28 cellular contexts compared by ENCODE assay signal in the genomic region with DNA sequence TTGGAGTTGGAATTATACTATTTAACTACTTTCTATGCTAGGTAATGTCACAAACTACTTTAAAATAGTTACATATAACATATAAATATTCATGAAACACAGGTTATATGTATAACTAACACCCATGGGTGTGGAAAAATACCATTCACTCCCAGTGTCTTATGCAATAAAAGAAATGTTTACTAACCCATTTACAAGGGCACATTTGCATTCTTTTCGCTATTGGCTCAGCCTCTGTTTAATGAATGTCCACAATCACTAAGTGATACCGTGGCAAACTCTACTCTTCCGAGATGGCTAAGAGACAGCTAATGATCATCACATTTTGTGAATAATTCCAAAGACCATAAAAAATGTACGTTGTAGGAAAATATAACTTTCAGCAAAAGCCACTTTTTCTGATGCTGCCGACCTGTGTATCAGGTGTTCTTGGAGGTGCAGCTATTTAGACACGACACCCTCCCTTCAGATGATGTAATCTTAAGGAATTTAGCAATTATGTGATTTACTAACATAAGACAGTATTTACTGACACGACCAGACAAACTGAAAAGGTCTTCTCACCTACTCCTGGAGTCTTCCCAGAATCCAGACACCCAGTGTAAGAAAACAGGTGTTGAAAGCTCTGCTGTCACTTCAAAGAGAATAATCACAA.
DNase-seq lines count a peak whose midpoint lies in the region; ATAC-seq and TF ChIP-seq lines count a peak whose summit lies in the region.
"Had no signal": no experiment of that assay in that cellular context is flagged by ENCODE, and none has a peak within 500 bp of the region (broad histone marks: within the 10 kb centered on the region; RNA-seq: fewer than 3 reads in every experiment).

No MANE protein-coding gene starts in this region.

- no peak overlapping the region for H3K4me3 Mint-ChIP-seq in GM23338
- H3K4me3 Mint-ChIP-seq: activated CD4-positive, alpha-beta memory T cell treated with anti-CD3 and anti-CD28 coated beads for 36 hours; activated naive CD4-positive, alpha-beta T cell treated with anti-CD3 and anti-CD28 coated beads, Interleukin-2, amount 50 U/mL, for 24 hours; brain; memory B cell; nephron progenitor cell; stimulated activated effector memory CD8-positive, alpha-beta T cell treated with anti-CD3 and anti-CD28 coated beads, Interleukin-12 subunit alpha, Interleukin-12 subunit beta, amount 100 ng/mL, for 72 hours; T-helper 1 cell treated with Interleukin-12 subunit alpha and Interleukin-12 subunit beta and Interleukin-4 antibody, amounts not matched to agents 30 μg/mL and 1 μg/mL, for 36 hours had no signal

- no peak overlapping the region for H3K9ac ChIP-seq in Karpas-422 (ENCODE audit: low read length)
- H3K9ac ChIP-seq: BLaER1 treated with 17β-estradiol and CSF1 and Interleukin-3, amounts not matched to agents 10 nM and 100 nM; SK-N-SH had no signal

- H3K27me3 ChIP-seq in GM23338 (ENCODE audit: insufficient read depth): no peaks in the 10 kb centered on the region
- H3K27me3 ChIP-seq in Karpas-422 (ENCODE audit: low read length): no peaks in the 10 kb centered on the region
- H3K27me3 ChIP-seq in lower lobe of right lung (ENCODE audit: low read depth): no peaks in the 10 kb centered on the region
- H3K27me3 ChIP-seq: BLaER1 treated with 17β-estradiol and CSF1 and Interleukin-3, amounts not matched to agents 10 nM and 100 nM; gastroesophageal sphincter; tibial nerve had no signal

- peaks cover 42% of the 10 kb centered on the region for H3K36me3 Mint-ChIP-seq in GM23338 (ENCODE audit: low read depth)
- H3K36me3 Mint-ChIP-seq: activated CD4-positive, alpha-beta memory T cell treated with anti-CD3 and anti-CD28 coated beads for 36 hours; activated naive CD4-positive, alpha-beta T cell treated with anti-CD3 and anti-CD28 coated beads, Interleukin-2, amount 50 U/mL, for 24 hours; stimulated activated effector memory CD8-positive, alpha-beta T cell treated with anti-CD3 and anti-CD28 coated beads, Interleukin-12 subunit alpha, Interleukin-12 subunit beta, amount 100 ng/mL, for 72 hours had no signal

- in situ Hi-C loops in KBM-7 (cut with MboI; ENCODE audit: low pct_unique_long_range_greater_than_20kb, low sequenced_read_pairs): no loop called here

- H3K79me2 ChIP-seq in GM23338 (replicated peaks; ENCODE audit: insufficient read depth): peaks cover 26% of the 10 kb centered on the region
- no peaks in the 10 kb centered on the region for H3K79me2 ChIP-seq in Karpas-422 (ENCODE audit: low read length)

- H3K9me2 ChIP-seq in GM23338 (ENCODE audit: insufficient read depth): no peaks in the 10 kb centered on the region
- no peaks in the 10 kb centered on the region for H3K9me2 ChIP-seq in Karpas-422 (replicated peaks; ENCODE audit: insufficient read depth, low read length)
- H3K9me2 ChIP-seq: SK-N-SH had no signal

- H3K4me3 ChIP-seq in GM23338 (no peak overlapping the region), Karpas-422 (ENCODE audit: low read length) (no peak overlapping the region), lower lobe of right lung (no peak overlapping the region)
- H3K4me3 ChIP-seq: BLaER1 treated with 17β-estradiol and CSF1 and Interleukin-3, amounts not matched to agents 10 nM and 100 nM; gastroesophageal sphincter; K562; tibial nerve had no signal

- no peak overlapping the region for H3K27ac ChIP-seq in GM23338 (ENCODE audit: low read depth)
- H3K27ac ChIP-seq in Karpas-422 (ENCODE audit: low read length): no peak overlapping the region
- H3K27ac ChIP-seq in lower lobe of right lung: no peak overlapping the region
- H3K27ac ChIP-seq: BLaER1 treated with 17β-estradiol and CSF1 and Interleukin-3, amounts not matched to agents 10 nM and 100 nM; gastroesophageal sphincter; tibial nerve had no signal

- H4K20me1 ChIP-seq in GM23338 (replicated peaks; ENCODE audit: insufficient read depth) (peaks cover 4% of the 10 kb centered on the region; the same call in 1 of the 2 replicates), Karpas-422 (ENCODE audit: insufficient read depth, low read depth, low read length) (no peaks in the 10 kb centered on the region)
- H4K20me1 ChIP-seq: BLaER1 treated with 17β-estradiol and CSF1 and Interleukin-3, amounts not matched to agents 10 nM and 100 nM had no signal

- DNase-seq in GM23338 (ENCODE audit: low spot score) (no peak), Karpas-422 (peak; percentile 23), SW480 (ENCODE audit: low spot score) (peak; percentile 64), lower lobe of right lung (no peak), NCI-H524 (lab: John Stamatoyannopoulos, UW) (no peak), KBM-7 (no peak)
- DNase-seq: activated CD4-positive, alpha-beta memory T cell treated with anti-CD3 and anti-CD28 coated beads for 36 hours; activated CD8-positive, alpha-beta memory T cell treated with anti-CD3 and anti-CD28 coated beads, Interleukin-2, amount 50 U/mL, for 4 hours; amniotic stem cell; cerebellar nuclear complex; DMS53; HCEC 1CT; hippocampal formation; NCI-H2029 treated with DMSO at 0.1 percent for 48 hours; nephron progenitor cell; SK-N-SH had no signal

- intact Hi-C loops in lower lobe of right lung (cut with DNase I): no loop called here

- no peaks in the 10 kb centered on the region for H3K9me3 ChIP-seq in Karpas-422 (ENCODE audit: low read length)
- H3K9me3 ChIP-seq in lower lobe of right lung: no peaks in the 10 kb centered on the region
- H3K9me3 ChIP-seq: gastroesophageal sphincter, SK-N-SH, tibial nerve had no signal

- TF ChIP-seq CTCF in GM23338 (conservative IDR thresholded peaks at IDR 0.05; ENCODE audit: low read depth in 2 of 2) (no peak), lower lobe of right lung (IDR thresholded peaks at IDR 0.05) (no peak)

- H2AFZ ChIP-seq in GM23338: no peak overlapping the region
- H2AFZ ChIP-seq in Karpas-422 (ENCODE audit: low read length): no peak overlapping the region

- peaks cover 40% of the 10 kb centered on the region for H3K36me3 ChIP-seq in GM23338 (ENCODE audit: insufficient read depth)
- H3K36me3 ChIP-seq in Karpas-422 (ENCODE audit: insufficient read depth, low read length): no peaks in the 10 kb centered on the region
- H3K36me3 ChIP-seq in lower lobe of right lung: no peaks in the 10 kb centered on the region
- H3K36me3 ChIP-seq: BLaER1 treated with 17β-estradiol and CSF1 and Interleukin-3, amounts not matched to agents 10 nM and 100 nM; gastroesophageal sphincter; tibial nerve had no signal

- peaks cover 3% of the 10 kb centered on the region; the same call in 1 of the 2 replicates for H3F3A ChIP-seq in GM23338 (replicated peaks; ENCODE audit: low read depth)

- peaks cover 3% of the 10 kb centered on the region; the same call in 2 of the 3 replicates for H3K9me3 Mint-ChIP-seq in GM23338
- H3K9me3 Mint-ChIP-seq: activated CD4-positive, alpha-beta memory T cell treated with anti-CD3 and anti-CD28 coated beads for 36 hours; activated naive CD4-positive, alpha-beta T cell treated with anti-CD3 and anti-CD28 coated beads, Interleukin-2, amount 50 U/mL, for 24 hours; activated T-helper 2 cell treated with anti-CD3 and anti-CD28 coated beads, Interferon-gamma antibody, Interleukin-2, Interleukin-4, amounts not matched to agents 10 μg/mL and 5 μg/mL and 100 μg/mL, durations not matched to agents 14 hours and 24 hours and 36 hours; T-helper 1 cell treated with Interleukin-12 subunit alpha and Interleukin-12 subunit beta and Interleukin-4 antibody, amounts not matched to agents 30 μg/mL and 1 μg/mL, for 36 hours had no signal

- H3K4me2 ChIP-seq in GM23338 (no peak overlapping the region), Karpas-422 (ENCODE audit: low read depth, low read length, poor library complexity, severe bottlenecking) (no peak overlapping the region)
- H3K4me2 ChIP-seq: BLaER1 treated with 17β-estradiol and CSF1 and Interleukin-3, amounts not matched to agents 10 nM and 100 nM; SK-N-SH had no signal

- peaks cover 6% of the 10 kb centered on the region for H3K27me3 Mint-ChIP-seq in GM23338 (ENCODE audit: insufficient read depth, low read depth, poor library complexity)
- H3K27me3 Mint-ChIP-seq: activated naive CD4-positive, alpha-beta T cell treated with anti-CD3 and anti-CD28 coated beads, Interleukin-2, amount 50 U/mL, for 24 hours had no signal

- 0 out of 2 replicates have a peak, but pooled peaks cover 3% of the 10 kb centered on the region for H3K4me1 ChIP-seq in GM23338 (ENCODE audit: insufficient read depth)
- H3K4me1 ChIP-seq in Karpas-422 (ENCODE audit: low read length): no peaks in the 10 kb centered on the region
- no peaks in the 10 kb centered on the region for H3K4me1 ChIP-seq in lower lobe of right lung
- H3K4me1 ChIP-seq: gastroesophageal sphincter, tibial nerve had no signal

- ATAC-seq in GM23338 (no peak), lower lobe of right lung (peak; percentile 46 to 85), HG03378 (IDR thresholded peaks at IDR 0.05; ENCODE audit: unreplicated experiment) (no peak)
- ATAC-seq: activated CD4-positive, CD25-positive, alpha-beta regulatory T cell treated with anti-CD3 and anti-CD28 coated beads, Interleukin-2, amount 50 U/mL, for 24 hours; gastroesophageal sphincter; K562; stimulated activated effector memory CD8-positive, alpha-beta T cell treated with anti-CD3 and anti-CD28 coated beads, Interleukin-12 subunit alpha, Interleukin-12 subunit beta, amount 100 ng/mL, for 72 hours had no signal

- H3K4me1 Mint-ChIP-seq in GM23338: peaks cover 10% of the 10 kb centered on the region
- H3K4me1 Mint-ChIP-seq: activated naive CD4-positive, alpha-beta T cell treated with anti-CD3 and anti-CD28 coated beads, Interleukin-2, amount 50 U/mL, for 24 hours; brain; memory B cell; stimulated activated effector memory CD8-positive, alpha-beta T cell treated with anti-CD3 and anti-CD28 coated beads, Interleukin-12 subunit alpha, Interleukin-12 subunit beta, amount 100 ng/mL, for 72 hours had no signal

- peak overlapping the region; percentile 11; the same call in 1 of the 2 replicates for H3K27ac Mint-ChIP-seq in GM23338
- H3K27ac Mint-ChIP-seq: activated CD4-positive, alpha-beta memory T cell treated with anti-CD3 and anti-CD28 coated beads for 36 hours; activated naive CD4-positive, alpha-beta T cell treated with anti-CD3 and anti-CD28 coated beads, Interleukin-2, amount 50 U/mL, for 24 hours; activated T-helper 2 cell treated with anti-CD3 and anti-CD28 coated beads, Interferon-gamma antibody, Interleukin-2, Interleukin-4, amounts not matched to agents 10 μg/mL and 5 μg/mL and 100 μg/mL, durations not matched to agents 14 hours and 24 hours and 36 hours; brain; memory B cell; nephron progenitor cell; stimulated activated effector memory CD8-positive, alpha-beta T cell treated with anti-CD3 and anti-CD28 coated beads, Interleukin-12 subunit alpha, Interleukin-12 subunit beta, amount 100 ng/mL, for 72 hours; T-helper 1 cell treated with Interleukin-12 subunit alpha and Interleukin-12 subunit beta and Interleukin-4 antibody, amounts not matched to agents 30 μg/mL and 1 μg/mL, for 36 hours had no signal

TF ChIP-seq in GM23338, 12 proteins besides CTCF, POLR2A, EP300 and RAD21 (continues in another document):
- TF ChIP-seq ZNF331 (CRISPR knock-in tag; IDR thresholded peaks at IDR 0.05; ENCODE audit: low read depth) (no peak), ZNF114 (CRISPR knock-in tag; IDR thresholded peaks at IDR 0.05) (no peak)

Comparison
In these comparisons a context has a peak if more than half of its experiments do, and no peak if none do; other contexts are left out.
1. ATAC-seq: peak in lower lobe of right lung (2 of 2); none in GM23338 (single experiment) and HG03378 (single experiment).
2. DNase-seq: peak in Karpas-422 (single experiment) and SW480 (single experiment); none in GM23338 (single experiment), lower lobe of right lung (single experiment), NCI-H524 (0 of 2) and KBM-7 (single experiment).